Comparison of ENCODE assay signal across 25 cellular contexts in genomic region chr13:79429309-79429708, GRCh38. TPM values are rescaled to one million over a fixed set of nuclear protein-coding genes. Genes with fewer than 3 reads are reported as not detected.
A peak's percentile ranks its signal among the peaks of the same experiment; 100 is the strongest.
DNase-seq lines count a peak whose midpoint lies in the region; ATAC-seq and TF ChIP-seq lines count a peak whose summit lies in the region.
"Had no signal": no experiment of that assay in that cellular context is flagged by ENCODE, and none has a peak within 500 bp of the region (broad histone marks: within the 10 kb centered on the region; RNA-seq: fewer than 3 reads in every experiment).

No MANE protein-coding gene starts in this region.

- CTCF ChIA-PET in PC-9 (lab: Charles Lee) = interaction anchor here (0.7 kb wide), 1 partner anchor 111 kb away, joined by 3 read pairs; no protein-coding TSS in a partner anchor

- no peak overlapping the region for H2AFZ ChIP-seq in PC-9
- H2AFZ ChIP-seq: GM23338 had no signal

- H3K27me3 ChIP-seq in BLaER1 treated with 17β-estradiol and CSF1 and Interleukin-3, amounts not matched to agents 10 nM and 100 nM = no peaks in the 10 kb centered on the region
- no peaks in the 10 kb centered on the region for H3K27me3 ChIP-seq in PC-9 (ENCODE audit: insufficient read depth, low read depth)
- H3K27me3 ChIP-seq: SJCRH30 had no signal

- BruUV-seq in PC-9 (replicated peaks; lab: Mats Ljungman, UMichigan) = no TSS peak

- H3F3A ChIP-seq in PC-9 (ENCODE audit: insufficient read depth, low read depth) = no peaks in the 10 kb centered on the region

- peaks cover 6 to 29% (median 13%) of the 10 kb centered on the region in 10 experiments; a peak in 18 of 20 replicates for H3K4me1 ChIP-seq in BLaER1 treated with 17β-estradiol and CSF1 and Interleukin-3, amounts not matched to agents 10 nM and 100 nM
- H3K4me1 ChIP-seq in PC-9 (replicated peaks; ENCODE audit: insufficient read depth) = no peaks in the 10 kb centered on the region

- H3K4me2 ChIP-seq in BLaER1 treated with 17β-estradiol and CSF1 and Interleukin-3, amounts not matched to agents 10 nM and 100 nM = peak overlapping the region in 6 of 11 experiments; percentile 1 to 47 (median 22); a peak in 5 of 22 replicates
- H3K4me2 ChIP-seq in PC-9 = no peak overlapping the region
- H3K4me2 ChIP-seq: GM23338 had no signal

- no peak overlapping the region for H3K4me3 ChIP-seq in BLaER1 treated with 17β-estradiol and CSF1 and Interleukin-3, amounts not matched to agents 10 nM and 100 nM
- H3K4me3 ChIP-seq in PC-9 = no peak overlapping the region
- H3K4me3 ChIP-seq: GM23338, HAP-1, SJCRH30 had no signal

- peaks cover 5 to 20% (median 16%) of the 10 kb centered on the region in 11 experiments for H3K9me3 ChIP-seq in BLaER1 treated with 17β-estradiol and CSF1 and Interleukin-3, amounts not matched to agents 10 nM and 100 nM (replicated peaks in 1 of 11)
- H3K9me3 ChIP-seq in PC-9 (ENCODE audit: insufficient read depth, low read depth) = no peaks in the 10 kb centered on the region
- H3K9me3 ChIP-seq: HAP-1, SJCRH30 had no signal

- H3K9ac ChIP-seq in BLaER1 treated with 17β-estradiol and CSF1 and Interleukin-3, amounts not matched to agents 10 nM and 100 nM = no peak overlapping the region

- H3K79me2 ChIP-seq in PC-9 (ENCODE audit: low read depth) = no peaks in the 10 kb centered on the region

- H3K9me2 ChIP-seq in PC-9 (ENCODE audit: insufficient read depth) = no peaks in the 10 kb centered on the region

- no peak for TF ChIP-seq CTCF in PC-9 (conservative IDR thresholded peaks at IDR 0.05)

- POLR2A ChIA-PET in PC-9 (lab: Charles Lee; ENCODE audit: unreplicated experiment) = no interaction called here

- no peaks in the 10 kb centered on the region for H3K36me3 ChIP-seq in BLaER1 treated with 17β-estradiol and CSF1 and Interleukin-3, amounts not matched to agents 10 nM and 100 nM
- H3K36me3 ChIP-seq in PC-9 (ENCODE audit: low read depth) = no peaks in the 10 kb centered on the region
- H3K36me3 ChIP-seq: HAP-1, SJCRH30 had no signal

- no peaks in the 10 kb centered on the region for H4K20me1 ChIP-seq in BLaER1 treated with 17β-estradiol and CSF1 and Interleukin-3, amounts not matched to agents 10 nM and 100 nM
- H4K20me1 ChIP-seq in PC-9 (ENCODE audit: insufficient read depth) = no peaks in the 10 kb centered on the region

- DNase-seq in renal cortical epithelial cell (ENCODE audit: low read depth) (peak; percentile 49), PC-9 (no peak), NCI-H526 (lab: John Stamatoyannopoulos, UW) (no peak), T-helper 9 cell (no peak)
- DNase-seq: CD4-positive, CD25-positive, alpha-beta regulatory T cell; HFFc6; Karpas-422; NCI-H1092; NCI-H1417 treated with DMSO at 0.1 percent for 48 hours; NCI-H187; NCI-H2081 treated with DMSO at 0.1 percent for 48 hours; NCI-H446; NCI-H524 treated with DMSO at 0.1 percent for 48 hours; NCI-H82; NK-92 treated with Interleukin-12 subunit alpha and Interleukin-12 subunit beta, amount 100 ng/mL, for 24 hours; PC-3; SJCRH30 had no signal

- no peak overlapping the region for H3K27ac ChIP-seq in BLaER1 treated with 17β-estradiol and CSF1 and Interleukin-3, amounts not matched to agents 10 nM and 100 nM
- no peak overlapping the region for H3K27ac ChIP-seq in PC-9
- H3K27ac ChIP-seq: SJCRH30 had no signal

- ATAC-seq in GM18505 (IDR thresholded peaks at IDR 0.05; ENCODE audit: unreplicated experiment) (peak; percentile 63), HG03354 (IDR thresholded peaks at IDR 0.05; ENCODE audit: poor library complexity, severe bottlenecking, unreplicated experiment) (peak; percentile 59)
- ATAC-seq: GM23338, HepG2, PC-3, Right ventricle myocardium inferior, SK-N-SH treated with all-trans-retinoic acid at 6 μM for 48 hours had no signal

- no peak for TF ChIP-seq POLR2A in GM18505 (IDR thresholded peaks at IDR 0.05; ENCODE audit: borderline replicate concordance, extremely low read depth, insufficient read depth, insufficient read length)

- intact Hi-C loops in PC-9 (cut with micrococcal nuclease; ENCODE audit: unreplicated experiment) = loop anchor here (5.0 to 10.0 kb wide), 2 partner anchors 98 to 195 kb away; no protein-coding TSS in a partner anchor

RNA-seq across cellular contexts. Expression of gene RBM26, which starts 23.3 kb away (rescaled TPM):
- 10.9 and 33.0 TPM in 2 replicates for total RNA-seq in renal cortical epithelial cell
- 35.2 and 40.4 TPM in 2 replicates for total RNA-seq in PC-9 (2021)

RNA-seq across cellular contexts. Expression of gene NDFIP2, which starts 51.6 kb away (rescaled TPM):
- total RNA-seq in renal cortical epithelial cell = 68.7 and 128 TPM in 2 replicates
- total RNA-seq in PC-9 (2021) = 47.9 and 48.4 TPM in 2 replicates
